In the genomic region with DNA sequence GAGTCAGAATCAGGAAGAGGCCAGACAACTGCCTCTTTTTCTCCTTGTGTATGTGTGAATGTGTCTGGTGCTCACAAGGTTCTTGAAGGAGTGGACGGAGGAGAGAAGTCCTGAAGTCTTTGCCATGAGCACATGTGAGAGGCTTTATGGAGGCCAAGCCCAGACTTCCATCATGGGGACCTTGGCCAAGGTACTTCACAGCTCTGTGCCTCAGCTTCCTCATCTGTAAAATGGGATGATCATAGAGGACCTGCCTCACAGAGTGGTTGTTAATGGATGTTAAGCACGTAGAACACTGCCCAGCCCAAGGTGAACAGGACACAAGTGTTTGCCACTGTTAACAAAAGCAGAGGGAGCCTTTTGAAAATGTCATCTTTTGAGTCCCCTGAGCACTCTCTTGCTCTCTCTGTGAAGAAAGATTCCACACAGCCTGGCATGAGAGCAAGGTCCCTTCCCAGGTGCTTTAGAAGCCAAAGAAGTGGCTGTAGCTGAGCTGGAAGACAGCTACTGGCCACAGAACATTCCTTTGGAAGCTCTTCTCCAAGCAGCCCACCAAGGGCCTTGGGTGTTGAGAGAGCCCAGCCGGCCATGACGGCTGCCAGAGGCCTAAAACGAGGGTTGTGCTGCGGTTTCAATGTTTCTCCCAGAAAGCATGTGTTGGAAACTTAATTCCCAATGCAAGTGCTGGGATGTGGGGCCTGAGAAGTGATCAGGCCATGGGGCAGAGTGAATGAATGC, we compare ENCODE assay signal across 18 cellular contexts.
"Had no signal": no experiment of that assay in that cellular context is flagged by ENCODE, and none has a peak within 500 bp of the region (broad histone marks: within the 10 kb centered on the region; RNA-seq: fewer than 3 reads in every experiment).

No MANE protein-coding gene starts in this region.

- H3K27ac ChIP-seq: adrenal gland, coronary artery, epithelial cell of prostate, lower lobe of right lung, upper lobe of left lung had no signal

- H3K4me3 Mint-ChIP-seq: activated CD4-positive, alpha-beta T cell treated with anti-CD3 and anti-CD28 coated beads, Interleukin-2, amount 10 ng/mL, durations not matched to agents 7 days and 5 days; activated naive CD4-positive, alpha-beta T cell treated with anti-CD3 and anti-CD28 coated beads, Interleukin-2, amount 10 ng/mL, durations not matched to agents 7 days and 5 days; activated T-helper 1 cell treated with anti-CD3 and anti-CD28 coated beads, Interleukin-12 subunit alpha, Interleukin-12 subunit beta, Interleukin-2, Interleukin-4 antibody, amounts not matched to agents 30 ng/mL and 10 ng/mL and 1 ng/mL, durations not matched to agents 14 hours and 24 hours and 36 hours had no signal

- ATAC-seq: lower lobe of right lung; sciatic nerve; stimulated activated naive CD8-positive, alpha-beta T cell treated with anti-CD3 and anti-CD28 coated beads, Interleukin-15, Interleukin-2, amounts not matched to agents 100 U/mL and 50 U/mL, for 24 hours had no signal

- H3K27ac Mint-ChIP-seq: activated CD4-positive, alpha-beta T cell treated with anti-CD3 and anti-CD28 coated beads, Interleukin-2, amount 10 ng/mL, durations not matched to agents 7 days and 5 days; activated naive CD4-positive, alpha-beta T cell treated with anti-CD3 and anti-CD28 coated beads, Interleukin-2, amount 10 ng/mL, durations not matched to agents 7 days and 5 days had no signal

- H3K4me2 ChIP-seq: SK-N-SH had no signal

- H3K36me3 Mint-ChIP-seq: activated naive CD4-positive, alpha-beta T cell treated with anti-CD3 and anti-CD28 coated beads, Interleukin-2, amount 10 ng/mL, durations not matched to agents 7 days and 5 days; naive B cell had no signal

- H3K27me3 ChIP-seq: adrenal gland, spleen, upper lobe of left lung had no signal

- H3K9me3 Mint-ChIP-seq: activated CD4-positive, alpha-beta T cell treated with anti-CD3 and anti-CD28 coated beads, Interleukin-2, amount 10 ng/mL, durations not matched to agents 7 days and 5 days; activated naive CD4-positive, alpha-beta T cell treated with anti-CD3 and anti-CD28 coated beads, Interleukin-2, amount 10 ng/mL, durations not matched to agents 7 days and 5 days; activated T-helper 1 cell treated with anti-CD3 and anti-CD28 coated beads, Interleukin-12 subunit alpha, Interleukin-12 subunit beta, Interleukin-2, Interleukin-4 antibody, amounts not matched to agents 30 ng/mL and 10 ng/mL and 1 ng/mL, durations not matched to agents 14 hours and 24 hours and 36 hours; naive B cell had no signal

- H3K9me3 ChIP-seq: adrenal gland, lower lobe of right lung, SK-N-SH, spleen, upper lobe of left lung had no signal

- DNase-seq: activated CD4-positive, alpha-beta T cell treated with anti-CD3 and anti-CD28 coated beads, Interleukin-2, amount 10 ng/mL, durations not matched to agents 7 days and 5 days; activated CD4-positive, CD25-positive, alpha-beta regulatory T cell; activated naive CD4-positive, alpha-beta T cell treated with anti-CD3 and anti-CD28 coated beads, Interleukin-2, amount 10 ng/mL, durations not matched to agents 7 days and 5 days; caudate nucleus; effector CD8-positive, alpha-beta T cell; hippocampal formation; lower lobe of right lung; naive B cell; SK-N-SH; spleen; stimulated activated CD4-positive, alpha-beta T cell treated with anti-CD3 and anti-CD28 coated beads, Interleukin-2, amount 100 ng/mL, for 24 hours; stimulated activated naive CD8-positive, alpha-beta T cell treated with anti-CD3 and anti-CD28 coated beads, Interleukin-15, Interleukin-2, amounts not matched to agents 100 U/mL and 50 U/mL, for 24 hours had no signal

- H3K36me3 ChIP-seq: adrenal gland, lower lobe of right lung, upper lobe of left lung had no signal

- H3K4me1 ChIP-seq: adrenal gland, lower lobe of right lung had no signal

- H3K27me3 Mint-ChIP-seq: activated CD4-positive, alpha-beta T cell treated with anti-CD3 and anti-CD28 coated beads, Interleukin-2, amount 10 ng/mL, durations not matched to agents 7 days and 5 days; activated naive CD4-positive, alpha-beta T cell treated with anti-CD3 and anti-CD28 coated beads, Interleukin-2, amount 10 ng/mL, durations not matched to agents 7 days and 5 days; naive B cell had no signal

- H3K4me3 ChIP-seq: adrenal gland, coronary artery, lower lobe of right lung, spleen, upper lobe of left lung had no signal
